Comparison of ENCODE assay signal across 8 cellular contexts in the genomic region with DNA sequence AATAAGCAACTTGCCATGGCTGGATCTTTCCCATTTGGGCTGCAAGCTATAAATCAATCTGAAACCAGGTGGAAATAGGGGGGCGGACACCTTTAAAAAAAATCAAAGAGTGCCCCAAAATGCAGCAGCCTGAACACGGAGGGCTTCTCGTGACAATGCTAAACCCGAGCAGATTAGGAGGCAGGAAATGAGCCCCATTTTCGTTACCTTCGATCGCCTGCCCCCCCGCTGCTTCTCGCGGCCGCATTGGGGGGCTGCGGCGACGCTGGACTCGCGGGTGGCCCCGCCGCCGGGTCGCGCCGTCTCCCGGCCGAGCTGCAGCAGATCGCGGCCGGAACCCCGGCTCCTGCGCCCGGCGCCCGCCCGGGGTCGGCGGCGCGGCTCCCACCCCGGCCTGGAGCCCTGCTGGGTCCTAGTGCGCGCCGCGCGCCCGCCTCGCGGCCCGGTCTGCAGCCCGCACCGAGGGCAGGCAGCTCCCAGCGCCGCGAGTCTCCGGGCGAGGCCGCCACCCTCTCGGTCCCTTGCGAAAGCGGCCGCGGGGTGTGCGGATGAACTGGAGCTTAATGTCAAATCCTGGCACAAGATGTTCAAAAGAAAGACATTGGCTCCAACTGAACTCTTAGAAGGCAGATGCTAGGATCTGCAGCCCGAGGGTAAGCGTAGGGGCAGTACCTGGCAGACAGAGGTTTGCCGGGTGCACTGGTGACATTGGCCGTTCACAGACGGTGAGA.
DNase-seq lines count a peak whose midpoint lies in the region; ATAC-seq and TF ChIP-seq lines count a peak whose summit lies in the region.

No MANE protein-coding gene starts in this region.

- H2BK15ac ChIP-seq in IMR-90 (ENCODE audit: low read depth, low read length) = peak overlapping the region; percentile 69; the same call in 2 of the 3 replicates

- CTCF ChIA-PET in IMR-90 (lab: Yijun Ruan, JAX) = no interaction called here

- peak overlapping the region; percentile 77 for H4K91ac ChIP-seq in IMR-90 (ENCODE audit: insufficient read depth, low read depth, low read length)

- H4K5ac ChIP-seq in IMR-90 (ENCODE audit: low read depth, low read length) = peak overlapping the region; percentile 78

- H3K27ac ChIP-seq in IMR-90 (ENCODE audit: insufficient read depth, low read length) = peak overlapping the region; percentile 87
- peak overlapping the region; percentile 66 for H3K27ac ChIP-seq in SJCRH30
- peak overlapping the region; percentile 77 for H3K27ac ChIP-seq in upper lobe of right lung

- dilution Hi-C loops in IMR-90 (cut with HindIII; ENCODE audit: low sequenced_read_pairs, unreplicated experiment) = no loop called here

- H2BK120ac ChIP-seq in IMR-90 (ENCODE audit: low read depth, low read length) = peak overlapping the region; percentile 97

- H3K14ac ChIP-seq in IMR-90 (replicated peaks; ENCODE audit: low read depth, low read length) = peak overlapping the region; percentile 57

- H3K79me1 ChIP-seq in IMR-90 (ENCODE audit: low read depth in 1 of 2, low read length in 2 of 2) = peaks cover 3 to 34% of the 10 kb centered on the region in 2 experiments; a peak in 2 of 4 replicates

- DNase-seq in Daoy (ENCODE audit: low read depth) (peak; percentile 82), IMR-90 (peak; percentile 67), SJCRH30 (peak; percentile 69 to 79), head of caudate nucleus (peak; percentile 24 to 85 (median 70)), omental fat pad (ENCODE audit: low spot score) (no peak), upper lobe of right lung (peak; percentile 87)
- DNase-seq in activated naive CD4-positive, alpha-beta T cell treated with anti-CD3 and anti-CD28 coated beads, Interleukin-2, amount 50 U/mL, for 16 hours = peak; percentile 66

- H3K4me3 ChIP-seq in IMR-90 (ENCODE audit: insufficient read depth, low read depth, low read length) = peak overlapping the region; percentile 78
- peak overlapping the region; percentile 71 for H3K4me3 ChIP-seq in SJCRH30
- H3K4me3 ChIP-seq in upper lobe of right lung = peak overlapping the region; percentile 63

- no peaks in the 10 kb centered on the region for H4K20me1 ChIP-seq in IMR-90 (ENCODE audit: insufficient read depth, low read length)

- peak; percentile 49; the same call in 1 of the 2 replicates for TF ChIP-seq POLR2A in IMR-90 (IDR thresholded peaks at IDR 0.05; ENCODE audit: low read depth, low read length)

- TF ChIP-seq CTCF in IMR-90 (conservative IDR thresholded peaks at IDR 0.05; ENCODE audit: low read depth, low read length) (peak; percentile 4; the same call in 1 of the 2 replicates), omental fat pad (IDR thresholded peaks at IDR 0.05) (no peak), upper lobe of right lung (IDR thresholded peaks at IDR 0.05) (no peak)

- 0% methylated on average over 32 of the region's 66 CpGs; no CpG with 5 or more reads in 1 of the 2 experiments for WGBS in IMR-90 (ENCODE audit: extremely low coverage in 2 of 2, insufficient read length in 1 of 2), 2 experiments

- H3K27me3 ChIP-seq in IMR-90 (ENCODE audit: control insufficient read depth, insufficient read depth, low read length) = no peaks in the 10 kb centered on the region
- no peaks in the 10 kb centered on the region for H3K27me3 ChIP-seq in SJCRH30
- no peaks in the 10 kb centered on the region for H3K27me3 ChIP-seq in upper lobe of right lung

- H2AK5ac ChIP-seq in IMR-90 (ENCODE audit: low read depth, low read length) = peak overlapping the region; percentile 18; the same call in 1 of the 2 replicates

- intact Hi-C loops in IMR-90 (cut with micrococcal nuclease) (loop anchor here (1.0 to 10.0 kb wide), 7 partner anchors 129 to 579 kb away; a partner anchor contains a TSS), head of caudate nucleus (cut with DNase I) (loop anchor here (5.0 kb wide), 1 partner anchor 127 kb away; no protein-coding TSS in a partner anchor), upper lobe of right lung (cut with DNase I) (no loop called here)

- no peaks in the 10 kb centered on the region for H3K9me3 ChIP-seq in IMR-90 (ENCODE audit: control insufficient read depth, insufficient read depth, low read length)
- H3K9me3 ChIP-seq in SJCRH30 (replicated peaks) = no peaks in the 10 kb centered on the region
- no peaks in the 10 kb centered on the region for H3K9me3 ChIP-seq in upper lobe of right lung

- peak overlapping the region; percentile 76 to 95 for H4K8ac ChIP-seq in IMR-90 (ENCODE audit: low read depth in 2 of 2, low read length in 2 of 2)

- H2AFZ ChIP-seq in IMR-90 (replicated peaks; ENCODE audit: low read length, poor library complexity) = peak overlapping the region; percentile 97

- in situ Hi-C loops in IMR-90 (cut with MboI; ENCODE audit: low sequenced_read_pairs) = loop anchor here (5.0 to 10.0 kb wide), 2 partner anchors 194 to 293 kb away; no protein-coding TSS in a partner anchor

- ATAC-seq in GM21528 (IDR thresholded peaks at IDR 0.05; ENCODE audit: low FRiP score, unreplicated experiment) (peak; percentile 64), IMR-90 (ENCODE audit: low read depth) (peak; percentile 91), omental fat pad (ENCODE audit: low FRiP score) (peak; percentile 89), upper lobe of right lung (peak; percentile 96)

- H3K4ac ChIP-seq in IMR-90 (ENCODE audit: low read depth, low read length) = peak overlapping the region; percentile 78

- H3K18ac ChIP-seq in IMR-90 (ENCODE audit: low read depth, low read length) = peak overlapping the region; percentile 82

- POLR2A ChIA-PET in IMR-90 (lab: Charles Lee; ENCODE audit: unreplicated experiment) = interaction anchor here (1.0 kb wide), 1 partner anchor 110 kb away, joined by 3 read pairs; no protein-coding TSS in a partner anchor

- BruUV-seq in IMR-90 (replicated peaks; lab: Mats Ljungman, UMichigan) = no TSS peak

- H3K23ac ChIP-seq in IMR-90 (ENCODE audit: low read depth, low read length) = peak overlapping the region; percentile 93

- H3K9ac ChIP-seq in IMR-90 (ENCODE audit: low read depth, low read length) = peak overlapping the region; percentile 89

- peak overlapping the region; percentile 86 for H3K56ac ChIP-seq in IMR-90 (ENCODE audit: extremely low read depth, insufficient read depth, low read length)

- peak overlapping the region; percentile 87 for H2BK5ac ChIP-seq in IMR-90 (ENCODE audit: low read depth, low read length, poor library complexity, severe bottlenecking)

- TF ChIP-seq RAD21 in IMR-90 (IDR thresholded peaks at IDR 0.05; ENCODE audit: low read length) = peak; percentile 34

- H2BK20ac ChIP-seq in IMR-90 (ENCODE audit: low read depth, low read length) = peak overlapping the region; percentile 65

- H3K4me1 ChIP-seq in IMR-90 (ENCODE audit: control insufficient read depth, insufficient read depth, low read length) (peaks cover 12% of the 10 kb centered on the region), SJCRH30 (peaks cover 12% of the 10 kb centered on the region), upper lobe of right lung (peaks cover 35% of the 10 kb centered on the region)

- H2AK9ac ChIP-seq in IMR-90 (replicated peaks; ENCODE audit: low read depth, low read length, poor library complexity) = peak overlapping the region; percentile 29

- H3K9me1 ChIP-seq in IMR-90 (ENCODE audit: insufficient read depth, low read length) = peaks cover under 1% of the 10 kb centered on the region; the same call in 1 of the 2 replicates

- H3K4me2 ChIP-seq in IMR-90 (ENCODE audit: low read depth, low read length) = peak overlapping the region; percentile 87

- no peaks in the 10 kb centered on the region for H3K36me3 ChIP-seq in IMR-90 (ENCODE audit: control insufficient read depth, insufficient read depth, low read length)
- no peaks in the 10 kb centered on the region for H3K36me3 ChIP-seq in SJCRH30
- H3K36me3 ChIP-seq in upper lobe of right lung = no peaks in the 10 kb centered on the region

TF ChIP-seq in IMR-90, 13 proteins besides CTCF, POLR2A, EP300 and RAD21:
- TF ChIP-seq MAFK (IDR thresholded peaks at IDR 0.05; ENCODE audit: low read depth, low read length) (no peak), BHLHE40 (IDR thresholded peaks at IDR 0.05; ENCODE audit: low read depth, low read length) (no peak), CEBPB (IDR thresholded peaks at IDR 0.05; ENCODE audit: low read depth, low read length) (peak; percentile 58), SMC3 (IDR thresholded peaks at IDR 0.05; ENCODE audit: low read depth, low read length) (peak; percentile 21; the same call in 1 of the 2 replicates), MAZ (IDR thresholded peaks at IDR 0.05; ENCODE audit: borderline replicate concordance, low read depth, low read length) (peak; percentile 70; the same call in 1 of the 2 replicates), RCOR1 (IDR thresholded peaks at IDR 0.05; ENCODE audit: insufficient replicate concordance, low read length) (no peak)
- TF ChIP-seq, protein P1, sequence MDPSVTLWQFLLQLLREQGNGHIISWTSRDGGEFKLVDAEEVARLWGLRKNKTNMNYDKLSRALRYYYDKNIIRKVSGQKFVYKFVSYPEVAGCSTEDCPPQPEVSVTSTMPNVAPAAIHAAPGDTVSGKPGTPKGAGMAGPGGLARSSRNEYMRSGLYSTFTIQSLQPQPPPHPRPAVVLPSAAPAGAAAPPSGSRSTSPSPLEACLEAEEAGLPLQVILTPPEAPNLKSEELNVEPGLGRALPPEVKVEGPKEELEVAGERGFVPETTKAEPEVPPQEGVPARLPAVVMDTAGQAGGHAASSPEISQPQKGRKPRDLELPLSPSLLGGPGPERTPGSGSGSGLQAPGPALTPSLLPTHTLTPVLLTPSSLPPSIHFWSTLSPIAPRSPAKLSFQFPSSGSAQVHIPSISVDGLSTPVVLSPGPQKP (IDR thresholded peaks at IDR 0.05; ENCODE audit: borderline replicate concordance, low read depth, low read length) = no peak
- TF ChIP-seq, protein P2, sequence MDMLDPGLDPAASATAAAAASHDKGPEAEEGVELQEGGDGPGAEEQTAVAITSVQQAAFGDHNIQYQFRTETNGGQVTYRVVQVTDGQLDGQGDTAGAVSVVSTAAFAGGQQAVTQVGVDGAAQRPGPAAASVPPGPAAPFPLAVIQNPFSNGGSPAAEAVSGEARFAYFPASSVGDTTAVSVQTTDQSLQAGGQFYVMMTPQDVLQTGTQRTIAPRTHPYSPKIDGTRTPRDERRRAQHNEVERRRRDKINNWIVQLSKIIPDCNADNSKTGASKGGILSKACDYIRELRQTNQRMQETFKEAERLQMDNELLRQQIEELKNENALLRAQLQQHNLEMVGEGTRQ (IDR thresholded peaks at IDR 0.05; ENCODE audit: low read depth, low read length) = no peak
